In genomic region chr10:124791378-124792348, GRCh38 we compare ENCODE assay signal across 1 cellular context.
TF ChIP-seq lines count a peak whose summit lies in the region.

TSS of gene EEF1AKMT2 (minus strand) at chr10:124791887. CDS start at chr10:124791833, 54 bp downstream.

TF ChIP-seq in GM23338, 12 proteins besides CTCF, POLR2A, EP300 and RAD21 (continued from another document):
- TF ChIP-seq, protein P1, sequence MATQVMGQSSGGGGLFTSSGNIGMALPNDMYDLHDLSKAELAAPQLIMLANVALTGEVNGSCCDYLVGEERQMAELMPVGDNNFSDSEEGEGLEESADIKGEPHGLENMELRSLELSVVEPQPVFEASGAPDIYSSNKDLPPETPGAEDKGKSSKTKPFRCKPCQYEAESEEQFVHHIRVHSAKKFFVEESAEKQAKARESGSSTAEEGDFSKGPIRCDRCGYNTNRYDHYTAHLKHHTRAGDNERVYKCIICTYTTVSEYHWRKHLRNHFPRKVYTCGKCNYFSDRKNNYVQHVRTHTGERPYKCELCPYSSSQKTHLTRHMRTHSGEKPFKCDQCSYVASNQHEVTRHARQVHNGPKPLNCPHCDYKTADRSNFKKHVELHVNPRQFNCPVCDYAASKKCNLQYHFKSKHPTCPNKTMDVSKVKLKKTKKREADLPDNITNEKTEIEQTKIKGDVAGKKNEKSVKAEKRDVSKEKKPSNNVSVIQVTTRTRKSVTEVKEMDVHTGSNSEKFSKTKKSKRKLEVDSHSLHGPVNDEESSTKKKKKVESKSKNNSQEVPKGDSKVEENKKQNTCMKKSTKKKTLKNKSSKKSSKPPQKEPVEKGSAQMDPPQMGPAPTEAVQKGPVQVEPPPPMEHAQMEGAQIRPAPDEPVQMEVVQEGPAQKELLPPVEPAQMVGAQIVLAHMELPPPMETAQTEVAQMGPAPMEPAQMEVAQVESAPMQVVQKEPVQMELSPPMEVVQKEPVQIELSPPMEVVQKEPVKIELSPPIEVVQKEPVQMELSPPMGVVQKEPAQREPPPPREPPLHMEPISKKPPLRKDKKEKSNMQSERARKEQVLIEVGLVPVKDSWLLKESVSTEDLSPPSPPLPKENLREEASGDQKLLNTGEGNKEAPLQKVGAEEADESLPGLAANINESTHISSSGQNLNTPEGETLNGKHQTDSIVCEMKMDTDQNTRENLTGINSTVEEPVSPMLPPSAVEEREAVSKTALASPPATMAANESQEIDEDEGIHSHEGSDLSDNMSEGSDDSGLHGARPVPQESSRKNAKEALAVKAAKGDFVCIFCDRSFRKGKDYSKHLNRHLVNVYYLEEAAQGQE (IDR thresholded peaks at IDR 0.05; ENCODE audit: unreplicated experiment): no peak
- TF ChIP-seq JUNB (IDR thresholded peaks at IDR 0.05; ENCODE audit: unreplicated experiment): no peak
- peak; percentile 53 for TF ChIP-seq CREB1 (CRISPR knock-in tag; IDR thresholded peaks at IDR 0.05; ENCODE audit: low read depth)
- TF ChIP-seq EZH2phosphoT487 (IDR thresholded peaks at IDR 0.05; ENCODE audit: unreplicated experiment): no peak
TF ChIP-seq in GM23338: peak in this region for 3.
